Comparison of ENCODE assay signal across 9 cellular contexts in the genomic region with DNA sequence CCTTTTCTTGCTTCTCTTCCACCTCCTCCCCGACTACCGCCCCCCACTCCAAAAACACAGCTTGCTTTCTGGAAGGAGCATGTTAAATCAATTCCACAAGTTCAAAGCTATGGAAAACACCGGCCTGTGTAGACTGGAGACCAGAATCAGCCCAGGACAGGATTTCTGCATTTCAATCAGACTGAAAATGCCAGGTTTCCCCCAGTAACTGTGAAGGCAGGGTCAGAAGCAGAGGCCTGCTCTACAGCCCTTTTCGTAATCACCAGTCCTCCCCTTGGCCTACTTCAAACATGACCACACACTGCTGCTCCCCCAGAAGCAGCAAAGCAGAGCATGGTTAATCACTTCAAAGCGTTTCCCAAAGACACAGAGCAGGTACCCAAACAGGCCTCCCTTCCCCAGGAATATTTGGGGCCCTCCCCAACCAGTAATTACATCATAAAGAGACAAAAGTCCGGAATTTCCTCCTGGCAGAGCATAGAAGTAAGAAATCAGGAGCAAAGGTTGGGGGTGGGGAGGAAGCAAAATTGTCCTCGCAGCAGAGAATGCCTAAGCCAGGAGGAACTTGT. TPM values are rescaled to one million over a fixed set of nuclear protein-coding genes. Genes with fewer than 3 reads are reported as not detected.
DNase-seq lines count a peak whose midpoint lies in the region; ATAC-seq and TF ChIP-seq lines count a peak whose summit lies in the region.
"Had no signal": no experiment of that assay in that cellular context is flagged by ENCODE, and none has a peak within 500 bp of the region (broad histone marks: within the 10 kb centered on the region; RNA-seq: fewer than 3 reads in every experiment).

No MANE protein-coding gene starts in this region.

- H3K4me3 Mint-ChIP-seq in natural killer cell treated with Interleukin-12 subunit alpha and Interleukin-12 subunit beta and Interleukin-15 and Interleukin-18, amount 100 ng/mL, for 72 hours = peak overlapping the region; percentile 82

- in situ Hi-C loops in GM13976 (cut with MboI; ENCODE audit: low sequenced_read_pairs, unreplicated experiment) = no loop called here

- DNase-seq in EH (ENCODE audit: low read depth) (peak; percentile 83), SJSA1 (ENCODE audit: low read depth in 1 of 2, low spot score in 2 of 2) (peak; percentile 56 to 81), GM13976 (ENCODE audit: low spot score) (no peak), NCI-H1436 treated with DMSO at 0.1 percent for 48 hours (lab: John Stamatoyannopoulos, UW) (no peak), activated gamma-delta T cell (lab: John Stamatoyannopoulos, UW) (no peak)
- no peak for DNase-seq in natural killer cell treated with Interleukin-12 subunit alpha and Interleukin-12 subunit beta and Interleukin-15 and Interleukin-18, amount 100 ng/mL, for 72 hours (ENCODE audit: low spot score)

- H3K36me3 Mint-ChIP-seq in natural killer cell treated with Interleukin-12 subunit alpha and Interleukin-12 subunit beta and Interleukin-15 and Interleukin-18, amount 100 ng/mL, for 72 hours = no peaks in the 10 kb centered on the region

- 0 out of 2 replicates have a peak, but pooled peaks cover 4% of the 10 kb centered on the region for H3K9me3 ChIP-seq in SJSA1 (replicated peaks)
- H3K9me3 ChIP-seq in esophagus (ENCODE audit: control insufficient read depth in 2 of 2, insufficient read depth in 1 of 2, low read depth in 1 of 2, low read length in 1 of 2) = peaks cover 0 to 2% of the 10 kb centered on the region in 2 donors

- 32 to 36% methylated on average over 7 of the region's 7 CpGs for WGBS in esophagus, 2 donors

- no peaks in the 10 kb centered on the region for H3K27me3 Mint-ChIP-seq in natural killer cell treated with Interleukin-12 subunit alpha and Interleukin-12 subunit beta and Interleukin-15 and Interleukin-18, amount 100 ng/mL, for 72 hours

- peak overlapping the region; percentile 98 to 99 for H3K27ac Mint-ChIP-seq in natural killer cell treated with Interleukin-12 subunit alpha and Interleukin-12 subunit beta and Interleukin-15 and Interleukin-18, amount 100 ng/mL, for 72 hours

- no peak for TF ChIP-seq CTCF in GM13976 (IDR thresholded peaks at IDR 0.05; ENCODE audit: borderline replicate concordance, control extremely low read depth, extremely low read depth, insufficient read depth, missing control alignments)

- H3K4me1 Mint-ChIP-seq in natural killer cell treated with Interleukin-12 subunit alpha and Interleukin-12 subunit beta and Interleukin-15 and Interleukin-18, amount 100 ng/mL, for 72 hours (ENCODE audit: low read depth in 2 of 2) = peaks cover 57% of the 10 kb centered on the region in 2 donors

- H3K27ac ChIP-seq in SJSA1 = peak overlapping the region; percentile 93
- H3K27ac ChIP-seq in esophagus (ENCODE audit: low read depth in 2 of 2, low read length in 1 of 2) = peak overlapping the region; percentile 98 to 100
- H3K27ac ChIP-seq: KMS-11 had no signal

- H3K4me3 ChIP-seq in SJSA1 (no peak overlapping the region; the same call in 1 of the 2 replicates), esophagus (ENCODE audit: low read depth in 1 of 2, low read length in 2 of 2) (peak overlapping the region in 1 of 2 donors; percentile 43)

- ATAC-seq in natural killer cell treated with Interleukin-12 subunit alpha and Interleukin-12 subunit beta and Interleukin-15 and Interleukin-18, amount 100 ng/mL, for 72 hours = peak; percentile 32 to 43
- ATAC-seq in HG03139 (IDR thresholded peaks at IDR 0.05; ENCODE audit: unreplicated experiment) = no peak

- no peaks in the 10 kb centered on the region for H3K27me3 ChIP-seq in SJSA1 (replicated peaks)
- no peaks in the 10 kb centered on the region for H3K27me3 ChIP-seq in esophagus (ENCODE audit: control insufficient read depth in 1 of 2, insufficient read depth in 2 of 2, low read length in 2 of 2)

- H3K36me3 ChIP-seq in SJSA1 (peaks cover 19% of the 10 kb centered on the region), esophagus (ENCODE audit: control insufficient read depth in 2 of 2, insufficient read depth in 2 of 2, low read length in 1 of 2) (no peaks in the 10 kb centered on the region)

- H3K4me1 ChIP-seq in SJSA1 (replicated peaks) = peaks cover 64% of the 10 kb centered on the region
- peaks cover 5 to 32% of the 10 kb centered on the region in 2 donors for H3K4me1 ChIP-seq in esophagus (ENCODE audit: control insufficient read depth in 2 of 2, insufficient read depth in 2 of 2, low read length in 1 of 2)

- no peaks in the 10 kb centered on the region for H3K9me3 Mint-ChIP-seq in natural killer cell treated with Interleukin-12 subunit alpha and Interleukin-12 subunit beta and Interleukin-15 and Interleukin-18, amount 100 ng/mL, for 72 hours

RNA-seq across cellular contexts. Expression of gene ZMYND8, which starts 38.4 kb away (rescaled TPM):
- total RNA-seq in SJSA1 (2014; rRNA removed; shearing (Covaris generic)) = 6.0 and 13.5 TPM in 2 replicates
- 10 to 100 TPM in 1 of 2 donors, 1 to 10 TPM in 1; 8.8 to 18.7 TPM for polyA plus RNA-seq in esophagus
- 10 to 100 TPM; 42.1 to 65.7 TPM for total RNA-seq in natural killer cell treated with Interleukin-12 subunit alpha and Interleukin-12 subunit beta and Interleukin-15 and Interleukin-18, amount 100 ng/mL, for 72 hours

Comparison
In these comparisons a context has a peak if more than half of its experiments do, and no peak if none do; other contexts are left out.
1. DNase-seq: peak in EH (single experiment) and SJSA1 (2 of 2); none in natural killer cell treated with Interleukin-12 subunit alpha and Interleukin-12 subunit beta and Interleukin-15 and Interleukin-18, amount 100 ng/mL, for 72 hours (single experiment), GM13976 (single experiment), NCI-H1436 treated with DMSO at 0.1 percent for 48 hours (single experiment) and activated gamma-delta T cell (single experiment).